In genomic region chr16:28320023-28320561, GRCh38 we compare ENCODE assay signal across 30 cellular contexts. TPM values are rescaled to one million over a fixed set of nuclear protein-coding genes. Genes with fewer than 3 reads are reported as not detected.
"Had no signal": no experiment of that assay in that cellular context is flagged by ENCODE, and none has a peak within 500 bp of the region (broad histone marks: within the 10 kb centered on the region; RNA-seq: fewer than 3 reads in every experiment).

No MANE protein-coding gene starts in this region.

- H3K27ac ChIP-seq: adrenal gland, body of pancreas, colonic mucosa, epithelial cell of prostate, esophagus squamous epithelium, gastroesophageal sphincter had no signal

- H3K4me3 ChIP-seq: adrenal gland, body of pancreas, colonic mucosa, esophagus squamous epithelium, gastroesophageal sphincter had no signal

- DNase-seq: activated CD4-positive, alpha-beta memory T cell treated with anti-CD3 and anti-CD28 coated beads for 36 hours; activated CD4-positive, alpha-beta T cell treated with anti-CD3 and anti-CD28 coated beads for 36 hours; activated CD4-positive, alpha-beta T cell treated with anti-CD3 and anti-CD28 coated beads, Interleukin-2, amount 10 ng/mL, durations not matched to agents 24 days and 14 days; activated CD4-positive, CD25-positive, alpha-beta regulatory T cell; activated CD4-positive, CD25-positive, alpha-beta regulatory T cell treated with anti-CD3 and anti-CD28 coated beads, Interleukin-2, amount 50 U/mL, for 72 hours; activated CD8-positive, alpha-beta memory T cell treated with anti-CD3 and anti-CD28 coated beads, Interleukin-2, amount 10 ng/mL, durations not matched to agents 7 days and 5 days; activated CD8-positive, alpha-beta memory T cell treated with anti-CD3 and anti-CD28 coated beads, Interleukin-2, amount 50 U/mL, for 4 hours; activated CD8-positive, alpha-beta T cell treated with anti-CD3 and anti-CD28 coated beads, Interleukin-2, amount 10 ng/mL, durations not matched to agents 7 days and 5 days; activated effector memory CD4-positive, alpha-beta T cell treated with anti-CD3 and anti-CD28 coated beads, Interleukin-2, amount 50 U/mL, for 16 hours; activated naive CD4-positive, alpha-beta T cell treated with anti-CD3 and anti-CD28 coated beads for 36 hours; activated naive CD8-positive, alpha-beta T cell treated with anti-CD3 and anti-CD28 coated beads for 36 hours; activated naive CD8-positive, alpha-beta T cell treated with anti-CD3 and anti-CD28 coated beads, Interleukin-2, amount 50 U/mL, for 24 hours; activated T-cell treated with anti-CD3 and anti-CD28 coated beads, Interleukin-2, amount 50 U/mL, for 1 hour; amygdala; body of pancreas; caudate nucleus; colonic mucosa; effector CD8-positive, alpha-beta T cell; esophagus squamous epithelium; foreskin melanocyte; T-helper 1 cell; T-helper 17 cell had no signal

- H3K4me1 ChIP-seq: adrenal gland, colonic mucosa, gastroesophageal sphincter had no signal

- ATAC-seq: activated CD4-positive, alpha-beta T cell treated with anti-CD3 and anti-CD28 coated beads for 36 hours; activated CD8-positive, alpha-beta memory T cell treated with anti-CD3 and anti-CD28 coated beads, Interleukin-2, amount 10 ng/mL, durations not matched to agents 7 days and 5 days; activated CD8-positive, alpha-beta T cell treated with anti-CD3 and anti-CD28 coated beads, Interleukin-2, amount 10 ng/mL, durations not matched to agents 7 days and 5 days; activated naive CD8-positive, alpha-beta T cell treated with anti-CD3 and anti-CD28 coated beads, Interleukin-2, amount 50 U/mL, for 24 hours; body of pancreas; gastroesophageal sphincter; T-helper 17 cell had no signal

- H3K36me3 ChIP-seq: adrenal gland, colonic mucosa, esophagus squamous epithelium, gastroesophageal sphincter had no signal

- H3K9me3 ChIP-seq: adrenal gland, body of pancreas, colonic mucosa, esophagus squamous epithelium, gastroesophageal sphincter had no signal

- H3K27me3 ChIP-seq: adrenal gland, body of pancreas, colonic mucosa, esophagus squamous epithelium had no signal

- FAIRE-seq: endometrium, endothelial cell of umbilical vein had no signal

RNA-seq across cellular contexts. Expression of gene SBK1, which starts 27.8 kb away (rescaled TPM):
- total RNA-seq: fibroblast of villous mesenchyme had no signal
- polyA plus RNA-seq: fibroblast of lung had no signal

RNA-seq across cellular contexts. Expression of gene NPIPB6, which starts 43.2 kb away (rescaled TPM):
- total RNA-seq: activated naive CD8-positive, alpha-beta T cell treated with anti-CD3 and anti-CD28 coated beads for 36 hours; dermis microvascular lymphatic vessel endothelial cell; fibroblast of villous mesenchyme had no signal
- polyA plus RNA-seq: endothelial cell of umbilical vein had no signal
